12 cellular contexts compared by ENCODE assay signal in the genomic region with DNA sequence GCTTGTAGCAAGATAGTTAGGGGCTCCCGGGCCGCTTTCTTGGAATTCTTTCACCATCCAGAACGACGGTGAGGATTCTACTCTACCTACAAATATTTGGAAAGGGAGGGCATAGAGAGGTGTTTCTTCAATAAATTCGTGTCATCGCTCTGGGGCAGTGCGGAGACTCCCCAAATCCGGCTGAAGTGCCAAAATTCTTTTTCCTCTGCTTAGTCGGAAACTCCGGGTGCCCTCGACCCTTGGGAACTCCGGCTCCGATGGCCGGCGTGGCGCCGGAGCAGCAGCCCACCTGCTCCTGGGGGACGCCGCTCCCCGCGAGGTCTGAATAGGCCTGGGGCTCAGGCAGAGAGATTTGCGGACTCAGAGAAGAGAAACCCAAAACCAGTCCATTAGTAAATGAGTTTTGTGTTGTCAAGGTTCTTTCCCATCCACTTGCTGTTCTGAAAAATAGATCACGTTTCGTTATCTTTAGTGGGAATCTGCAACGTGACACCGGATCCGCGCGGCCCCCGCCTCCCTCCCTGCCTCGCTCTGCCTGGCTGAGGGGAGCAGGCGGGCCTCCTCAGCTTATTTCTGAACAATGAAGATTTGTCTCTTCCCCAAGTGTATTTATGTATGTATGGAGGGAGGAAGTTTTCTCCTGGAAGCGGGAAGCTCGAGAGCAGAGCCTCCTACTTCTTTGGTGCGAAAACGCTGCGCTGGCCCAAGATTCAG. TPM values are rescaled to one million over a fixed set of nuclear protein-coding genes. Genes with fewer than 3 reads are reported as not detected.
DNase-seq lines count a peak whose midpoint lies in the region; ATAC-seq and TF ChIP-seq lines count a peak whose summit lies in the region.
"Had no signal": no experiment of that assay in that cellular context is flagged by ENCODE, and none has a peak within 500 bp of the region (broad histone marks: within the 10 kb centered on the region; RNA-seq: fewer than 3 reads in every experiment).

No MANE protein-coding gene starts in this region.

- intact Hi-C loops in heart left ventricle (cut with DNase I) = loop anchor here in 3 of 10 donors (10.0 kb wide), 1 partner anchor 372 kb away; no protein-coding TSS in a partner anchor

- H3K4me3 ChIP-seq in fibroblast of lung (replicated peaks in 1 of 4; ENCODE audit: control extremely low read depth in 1 of 4, insufficient read depth in 1 of 4, low read depth in 3 of 4, low read length in 4 of 4) (peak overlapping the region; percentile 3 to 35 (median 16)), skeletal muscle tissue (ENCODE audit: low read length in 3 of 3) (peak overlapping the region; percentile 87 to 95 (median 94)), heart left ventricle (peak overlapping the region in 2 of 12 donors; percentile 2 to 6)
- H3K4me3 ChIP-seq: colonic mucosa had no signal

- no peaks in the 10 kb centered on the region for H4K20me1 ChIP-seq in fibroblast of lung (ENCODE audit: control insufficient read depth, extremely low read depth, insufficient read depth, low read length)

- H3K36me3 ChIP-seq in fibroblast of lung (ENCODE audit: control insufficient read depth, insufficient read depth, low read length) (no peaks in the 10 kb centered on the region), skeletal muscle tissue (ENCODE audit: control insufficient read depth in 3 of 3, insufficient read depth in 3 of 3, low read length in 3 of 3) (peaks cover 0 to 7% (median 0%) of the 10 kb centered on the region in 3 donors), heart left ventricle (no peaks in the 10 kb centered on the region)
- H3K36me3 ChIP-seq: colonic mucosa had no signal

- H3K27me3 Mint-ChIP-seq in activated naive CD4-positive, alpha-beta T cell treated with anti-CD3 and anti-CD28 coated beads, Interleukin-2, amount 10 ng/mL, durations not matched to agents 7 days and 5 days = peaks cover 99% of the 10 kb centered on the region

- H3K79me2 ChIP-seq in fibroblast of lung (ENCODE audit: control insufficient read depth, insufficient read depth, low read length) = peaks cover 10% of the 10 kb centered on the region

- peak overlapping the region; percentile 66 for H3K27ac Mint-ChIP-seq in activated naive CD4-positive, alpha-beta T cell treated with anti-CD3 and anti-CD28 coated beads, Interleukin-2, amount 10 ng/mL, durations not matched to agents 7 days and 5 days
- no peak overlapping the region for H3K27ac Mint-ChIP-seq in activated naive CD4-positive, alpha-beta T cell treated with anti-CD3 and anti-CD28 coated beads, Interleukin-2, amount 50 U/mL, for 72 hours

- no peak for ATAC-seq in activated naive CD4-positive, alpha-beta T cell treated with anti-CD3 and anti-CD28 coated beads, Interleukin-2, amount 50 U/mL, for 72 hours
- ATAC-seq in heart left ventricle = no peak

- peaks cover 5% of the 10 kb centered on the region for H3K36me3 Mint-ChIP-seq in activated naive CD4-positive, alpha-beta T cell treated with anti-CD3 and anti-CD28 coated beads, Interleukin-2, amount 10 ng/mL, durations not matched to agents 7 days and 5 days
- H3K36me3 Mint-ChIP-seq in activated naive CD4-positive, alpha-beta T cell treated with anti-CD3 and anti-CD28 coated beads, Interleukin-2, amount 50 U/mL, for 72 hours = peaks cover 13 to 29% of the 10 kb centered on the region in 2 donors

- peak overlapping the region; percentile 70 for H3K4me2 ChIP-seq in fibroblast of lung (ENCODE audit: extremely low read depth, insufficient read depth, low read length)

- H3K4me3 Mint-ChIP-seq in activated naive CD4-positive, alpha-beta T cell treated with anti-CD3 and anti-CD28 coated beads, Interleukin-2, amount 10 ng/mL, durations not matched to agents 7 days and 5 days = no peak overlapping the region

- 4 to 5% (median 4%) methylated on average over 35 to 37 of the region's 37 CpGs for WGBS in heart left ventricle, 4 donors

- no peak for DNase-seq in activated naive CD4-positive, alpha-beta T cell treated with anti-CD3 and anti-CD28 coated beads, Interleukin-2, amount 10 ng/mL, durations not matched to agents 7 days and 5 days
- no peak for DNase-seq in activated naive CD4-positive, alpha-beta T cell treated with anti-CD3 and anti-CD28 coated beads, Interleukin-2, amount 50 U/mL, for 72 hours (ENCODE audit: low spot score in 2 of 2)
- peak; percentile 87 for DNase-seq in NCI-H2171 treated with DMSO at 0.1 percent for 48 hours (lab: John Stamatoyannopoulos, UW)
- DNase-seq in fibroblast of lung (ENCODE audit: low read depth in 2 of 2) = no peak
- DNase-seq in SIG-M5 treated with dmso at 0.1 percent for 504 hours (lab: John Stamatoyannopoulos, UW; ENCODE audit: unreplicated experiment) = no peak
- no peak for DNase-seq in heart left ventricle
- no peak for DNase-seq in iPS-NIHi11 (ENCODE audit: low spot score)
- DNase-seq: C1 segment of cervical spinal cord, colonic mucosa, hypothalamus, NCI-H1436 treated with DMSO at 0.1 percent for 48 hours had no signal

- H3K27me3 ChIP-seq in fibroblast of lung (ENCODE audit: control insufficient read depth, insufficient read depth, low read length) = peaks cover 53% of the 10 kb centered on the region
- H3K27me3 ChIP-seq in skeletal muscle tissue (ENCODE audit: control insufficient read depth in 3 of 3, insufficient read depth in 3 of 3, low read length in 3 of 3) = peaks cover 4 to 14% (median 13%) of the 10 kb centered on the region in 3 donors
- peaks cover 60 to 100% (median 98%) of the 10 kb centered on the region in 9 donors for H3K27me3 ChIP-seq in heart left ventricle

- no peak overlapping the region for H3K27ac ChIP-seq in fibroblast of lung (ENCODE audit: insufficient read depth, low read length)
- H3K27ac ChIP-seq in skeletal muscle tissue (ENCODE audit: low read depth, low read length) = peak overlapping the region; percentile 80
- no peak overlapping the region for H3K27ac ChIP-seq in heart left ventricle
- H3K27ac ChIP-seq: colonic mucosa had no signal

- H3K4me1 ChIP-seq in fibroblast of lung (ENCODE audit: control insufficient read depth, extremely low read depth, insufficient read depth, low read length) (peaks cover 4% of the 10 kb centered on the region), skeletal muscle tissue (ENCODE audit: control insufficient read depth in 3 of 3, insufficient read depth in 3 of 3, low read length in 3 of 3) (peaks cover 34 to 62% (median 36%) of the 10 kb centered on the region in 3 donors), heart left ventricle (peaks cover 8 to 69% (median 37%) of the 10 kb centered on the region in 12 donors)

- H3K9ac ChIP-seq in fibroblast of lung (ENCODE audit: insufficient read depth, low read length) (no peak overlapping the region), skeletal muscle tissue (ENCODE audit: low read depth in 1 of 3, low read length in 3 of 3) (peak overlapping the region; percentile 63 to 99 (median 81))

- H2AFZ ChIP-seq in fibroblast of lung (ENCODE audit: low read length) = no peak overlapping the region

- CTCF ChIA-PET in activated naive CD4-positive, alpha-beta T cell treated with anti-CD3 and anti-CD28 coated beads, Interleukin-2, amount 10 ng/mL, durations not matched to agents 7 days and 5 days (lab: Charles Lee) = no interaction called here

- H3K9me3 ChIP-seq in fibroblast of lung (ENCODE audit: control insufficient read depth, insufficient read depth, low read depth, low read length) (no peaks in the 10 kb centered on the region), skeletal muscle tissue (ENCODE audit: control insufficient read depth in 3 of 3, low read length in 3 of 3) (no peaks in the 10 kb centered on the region), heart left ventricle (no peaks in the 10 kb centered on the region)
- H3K9me3 ChIP-seq: colonic mucosa had no signal

- TF ChIP-seq CTCF in fibroblast of lung (conservative IDR thresholded peaks at IDR 0.05 in 1 of 2, IDR thresholded peaks at IDR 0.05 in 1 of 2; ENCODE audit: low read depth in 1 of 2, low read length in 2 of 2) (no peak), heart left ventricle (IDR thresholded peaks at IDR 0.05) (no peak)

- H3K9me3 Mint-ChIP-seq in activated naive CD4-positive, alpha-beta T cell treated with anti-CD3 and anti-CD28 coated beads, Interleukin-2, amount 10 ng/mL, durations not matched to agents 7 days and 5 days = no peaks in the 10 kb centered on the region
- H3K9me3 Mint-ChIP-seq in activated naive CD4-positive, alpha-beta T cell treated with anti-CD3 and anti-CD28 coated beads, Interleukin-2, amount 50 U/mL, for 72 hours = no peaks in the 10 kb centered on the region

- no peak for TF ChIP-seq POLR2A in heart left ventricle (IDR thresholded peaks at IDR 0.05)

- H3K4me1 Mint-ChIP-seq in activated naive CD4-positive, alpha-beta T cell treated with anti-CD3 and anti-CD28 coated beads, Interleukin-2, amount 10 ng/mL, durations not matched to agents 7 days and 5 days = peaks cover 53% of the 10 kb centered on the region

RNA-seq across cellular contexts. Expression of a gene that starts 3.6 kb away (rescaled TPM):
- total RNA-seq in activated naive CD4-positive, alpha-beta T cell treated with anti-CD3 and anti-CD28 coated beads, Interleukin-2, amount 50 U/mL, for 72 hours = not detected
- total RNA-seq in fibroblast of lung (1.8 and 8.3 TPM in 2 replicates), skeletal muscle tissue (45.4 TPM), heart left ventricle (under 1 TPM in 3 of 9 donors, not detected in 6; 0.19 to 0.27 (median 0.25) TPM)
- polyA plus RNA-seq in fibroblast of lung (6.9 and 11.3 TPM in 2 replicates), heart left ventricle (not detected)
- 11.0 and 20.1 TPM in 2 replicates for polyA plus RNA-seq in fibroblast of lung (2012)
- polyA minus RNA-seq in fibroblast of lung (ENCODE audit: low replicate concordance) = 2.3 and 9.5 TPM in 2 replicates
- total RNA-seq: colonic mucosa had no signal
